Comparison of ENCODE assay signal across 24 cellular contexts in the genomic region with DNA sequence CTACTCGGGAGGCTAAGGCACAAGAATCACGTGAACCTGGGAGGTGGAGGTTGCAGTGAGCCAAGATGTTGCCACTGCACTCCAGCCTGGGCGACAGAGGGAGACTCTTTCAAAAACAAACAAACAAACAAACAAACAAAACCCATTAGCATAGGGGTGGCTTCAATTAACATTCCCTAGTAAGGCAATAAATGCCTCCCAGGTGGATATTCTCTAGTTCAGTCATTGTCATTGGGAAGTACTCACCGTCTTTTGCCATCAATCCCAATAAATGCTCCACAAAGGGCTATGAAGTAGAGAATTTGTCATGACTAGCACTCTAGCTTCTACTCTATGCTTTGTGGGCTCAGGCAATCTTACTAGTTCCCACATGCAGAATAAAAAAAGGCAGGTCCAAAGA.
"Had no signal": no experiment of that assay in that cellular context is flagged by ENCODE, and none has a peak within 500 bp of the region (broad histone marks: within the 10 kb centered on the region; RNA-seq: fewer than 3 reads in every experiment).

No MANE protein-coding gene starts in this region.

- H3K27ac ChIP-seq: colonic mucosa, coronary artery, dorsolateral prefrontal cortex, epithelial cell of prostate, esophagus muscularis mucosa, esophagus squamous epithelium, foreskin keratinocyte, gastrocnemius medialis, gastroesophageal sphincter, heart left ventricle, heart right ventricle had no signal

- DNase-seq: colonic mucosa; cortex of kidney; dermis blood vessel endothelial cell; dorsolateral prefrontal cortex; effector CD4-positive, alpha-beta T cell; effector CD8-positive, alpha-beta T cell; effector memory CD4-positive, alpha-beta T cell; effector memory CD8-positive, alpha-beta T cell; erythroblast; esophagus squamous epithelium; foreskin fibroblast; foreskin keratinocyte; foreskin melanocyte; gastrocnemius medialis; glutamatergic neuron; head of caudate nucleus; heart left ventricle; heart right ventricle had no signal

- H3K9me3 ChIP-seq: colonic mucosa, esophagus muscularis mucosa, esophagus squamous epithelium, gastrocnemius medialis, gastroesophageal sphincter, heart left ventricle had no signal

- H3K4me1 ChIP-seq: colonic mucosa, esophagus squamous epithelium, foreskin keratinocyte had no signal

- H3K4me3 Mint-ChIP-seq: dendritic cell treated with granulocyte-macrophage colony-stimulating factor and Interleukin-4, amounts not matched to agents 40 ng/mL and 50 ng/mL, for 4 days; effector memory CD8-positive, alpha-beta T cell had no signal

- H3K4me3 ChIP-seq: colonic mucosa, coronary artery, dorsolateral prefrontal cortex, esophagus muscularis mucosa, esophagus squamous epithelium, gastrocnemius medialis, gastroesophageal sphincter, heart left ventricle, heart right ventricle had no signal

- H3K27me3 ChIP-seq: colonic mucosa, dorsolateral prefrontal cortex, esophagus muscularis mucosa, esophagus squamous epithelium, foreskin keratinocyte, gastrocnemius medialis, gastroesophageal sphincter, heart left ventricle, heart right ventricle had no signal

- FAIRE-seq: endothelial cell of umbilical vein had no signal

- H3K27ac Mint-ChIP-seq: dendritic cell treated with granulocyte-macrophage colony-stimulating factor and Interleukin-4, amounts not matched to agents 40 ng/mL and 50 ng/mL, for 4 days; effector memory CD8-positive, alpha-beta T cell had no signal

- H3K9me3 Mint-ChIP-seq: dendritic cell treated with granulocyte-macrophage colony-stimulating factor and Interleukin-4, amounts not matched to agents 40 ng/mL and 50 ng/mL, for 4 days; effector memory CD8-positive, alpha-beta T cell had no signal

- H3K36me3 ChIP-seq: colonic mucosa, esophagus muscularis mucosa, esophagus squamous epithelium, gastrocnemius medialis, gastroesophageal sphincter, heart left ventricle, heart right ventricle had no signal
